ENCODE assay signal across 8 cellular contexts in the genomic region with DNA sequence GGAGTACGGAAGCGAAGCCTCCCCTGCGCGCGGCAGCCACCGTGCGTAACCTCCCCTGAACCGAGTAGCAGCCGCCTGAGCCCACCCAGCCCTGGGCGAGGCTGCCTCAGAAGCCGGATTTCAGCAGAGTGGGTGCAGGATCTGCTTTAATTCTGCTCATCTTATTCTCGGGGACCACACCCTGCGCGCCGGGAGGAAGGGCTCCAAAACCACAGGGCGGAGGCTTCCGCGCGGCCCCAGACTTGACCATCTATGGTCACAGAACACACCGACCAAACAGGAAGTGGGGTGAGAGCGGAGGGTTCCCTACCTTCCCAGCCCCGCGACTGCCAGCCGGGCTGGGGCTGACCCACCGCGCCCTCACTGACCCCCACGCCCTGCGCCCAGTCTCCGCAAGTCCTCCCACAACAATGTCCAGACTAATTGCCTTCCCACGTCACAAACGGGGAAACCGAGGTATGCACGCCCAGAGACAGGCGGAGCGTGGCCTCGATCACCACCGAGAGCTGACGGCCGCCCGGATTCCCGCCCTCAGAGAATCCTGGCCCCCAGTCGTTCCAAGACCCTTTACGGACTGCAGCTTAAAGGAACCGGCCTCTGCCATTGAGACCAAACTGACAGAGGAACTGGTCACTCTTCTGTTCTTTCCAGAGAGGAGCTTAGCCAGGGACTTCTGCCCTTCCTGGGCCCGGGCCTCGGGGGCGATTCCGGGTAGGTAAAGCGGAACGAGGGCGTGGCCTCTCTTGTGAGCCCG. TPM values are rescaled to one million over a fixed set of nuclear protein-coding genes. Genes with fewer than 3 reads are reported as not detected.
DNase-seq lines count a peak whose midpoint lies in the region; ATAC-seq, FAIRE-seq and TF ChIP-seq lines count a peak whose summit lies in the region.

No MANE protein-coding gene starts in this region.

- H3K4me3 ChIP-seq in thyroid gland (replicated peaks in 1 of 3), result peak overlapping the region; percentile 25 to 94 (median 75)

- no peaks in the 10 kb centered on the region for H3K36me3 ChIP-seq in thyroid gland

- 0% methylated on average over 39 to 41 of the region's 52 CpGs for WGBS in thyroid gland, 2 donors

- FAIRE-seq in frontal cortex (lab: Jason Lieb, UNC), result no peak

- no peak for TF ChIP-seq RAD21 in Ishikawa (IDR thresholded peaks at IDR 0.05; ENCODE audit: low read depth)

- TF ChIP-seq POLR2A in thyroid gland (IDR thresholded peaks at IDR 0.05), result peak; percentile 53 to 93

- TF ChIP-seq CTCF in thyroid gland (IDR thresholded peaks at IDR 0.05), result no peak

- TF ChIP-seq EP300 in Ishikawa (IDR thresholded peaks at IDR 0.05; ENCODE audit: borderline replicate concordance), result peak; percentile 41; the same call in 1 of the 2 replicates

- H3K27me3 ChIP-seq in thyroid gland, result no peaks in the 10 kb centered on the region

- DNase-seq in EL (peak; percentile 94), SHP77 treated with DMSO at 0.1 percent for 48 hours (lab: John Stamatoyannopoulos, UW) (peak; percentile 46), frontal cortex (ENCODE audit: low spot score in 2 of 2) (peak; percentile 38 to 51), occipital lobe (lab: John Stamatoyannopoulos, UW) (peak; percentile 70), thyroid gland (peak; percentile 81 to 84)
- peak; percentile 48 for DNase-seq in activated gamma-delta T cell treated with anti-CD3 and anti-CD28 coated beads, Interleukin-2, amount 50 U/mL, for 16 hours (ENCODE audit: low read depth)

- peak; percentile 65 for ATAC-seq in GM21717 (IDR thresholded peaks at IDR 0.05; ENCODE audit: unreplicated experiment)

- H3K27ac ChIP-seq in thyroid gland, result peak overlapping the region; percentile 96 to 99 (median 99)

- H3K9me3 ChIP-seq in thyroid gland, result no peaks in the 10 kb centered on the region

- intact Hi-C loops in thyroid gland (cut with DNase I), result no loop called here

- H3K4me1 ChIP-seq in thyroid gland, result peaks cover 16 to 40% of the 10 kb centered on the region in 2 donors

TF ChIP-seq in Ishikawa, 13 proteins besides CTCF, POLR2A, EP300 and RAD21:
- no peak for TF ChIP-seq CEBPB (IDR thresholded peaks at IDR 0.05)
- peak; percentile 82 for TF ChIP-seq TAF1 (IDR thresholded peaks at IDR 0.05; ENCODE audit: low read depth)
- TF ChIP-seq TEAD4 (IDR thresholded peaks at IDR 0.05), result peak; percentile 22; the same call in 1 of the 2 replicates
- peak; percentile 41 for TF ChIP-seq TCF12 (IDR thresholded peaks at IDR 0.05; ENCODE audit: low read depth)
- TF ChIP-seq CREB1 (IDR thresholded peaks at IDR 0.05; ENCODE audit: low read depth), result no peak
- TF ChIP-seq, protein P1, sequence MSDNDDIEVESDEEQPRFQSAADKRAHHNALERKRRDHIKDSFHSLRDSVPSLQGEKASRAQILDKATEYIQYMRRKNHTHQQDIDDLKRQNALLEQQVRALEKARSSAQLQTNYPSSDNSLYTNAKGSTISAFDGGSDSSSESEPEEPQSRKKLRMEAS (IDR thresholded peaks at IDR 0.05), result peak; percentile 18; the same call in 1 of the 2 replicates
- no peak for TF ChIP-seq NFIC (IDR thresholded peaks at IDR 0.05)
- 0 out of 2 replicates have a peak, but pooled peaks have one; percentile 36 for TF ChIP-seq EGR1 (IDR thresholded peaks at IDR 0.05)
- TF ChIP-seq YY1 (IDR thresholded peaks at IDR 0.05; ENCODE audit: low read depth), result peak; percentile 61; the same call in 1 of the 2 replicates
- peak; percentile 37; the same call in 1 of the 2 replicates for TF ChIP-seq FOXM1 (IDR thresholded peaks at IDR 0.05; ENCODE audit: borderline replicate concordance, low read depth)
- no peak; the same call in none of the 2 replicates for TF ChIP-seq ZBTB7A (IDR thresholded peaks at IDR 0.05; ENCODE audit: low read depth)
- no peak for TF ChIP-seq REST (IDR thresholded peaks at IDR 0.05; ENCODE audit: low read depth)
- TF ChIP-seq USF1 (IDR thresholded peaks at IDR 0.05), result no peak

RNA-seq across cellular contexts. Expression of gene CAP1, which starts 0.6 kb away (rescaled TPM):
- total RNA-seq in frontal cortex (133 TPM), occipital lobe (126 TPM), thyroid gland (100 to 1,000 TPM; 204 to 247 (median 227) TPM)

RNA-seq across cellular contexts. Expression of gene PPT1, which starts 57.1 kb away (rescaled TPM):
- total RNA-seq in frontal cortex (44.8 TPM), occipital lobe (41.0 TPM), thyroid gland (10 to 100 TPM; 58.1 to 77.7 (median 64.2) TPM)

Comparison
In these comparisons a context has a peak if more than half of its experiments do, and no peak if none do; other contexts are left out.
1. Peak in every context shown above with its lines: DNase-seq, ATAC-seq, H3K4me3 ChIP-seq and H3K27ac ChIP-seq.